ENCODE assay signal across 1 cellular context in genomic region chr4:148261861-148262260, GRCh38.
TF ChIP-seq lines count a peak whose summit lies in the region.

No MANE protein-coding gene starts in this region.

TF ChIP-seq in IMR-90, 13 proteins besides CTCF, POLR2A, EP300 and RAD21 (continued from another document):
- TF ChIP-seq BHLHE40 (IDR thresholded peaks at IDR 0.05; ENCODE audit: low read depth, low read length) (no peak), RCOR1 (IDR thresholded peaks at IDR 0.05; ENCODE audit: insufficient replicate concordance, low read length) (no peak), MAFK (IDR thresholded peaks at IDR 0.05; ENCODE audit: low read depth, low read length) (no peak), SMC3 (IDR thresholded peaks at IDR 0.05; ENCODE audit: low read depth, low read length) (no peak), MXI1 (IDR thresholded peaks at IDR 0.05; ENCODE audit: borderline replicate concordance, low read depth, low read length) (no peak), NFE2L2 (IDR thresholded peaks at IDR 0.05; ENCODE audit: low read depth, low read length) (no peak), CEBPB (IDR thresholded peaks at IDR 0.05; ENCODE audit: low read depth, low read length) (no peak), MAZ (IDR thresholded peaks at IDR 0.05; ENCODE audit: borderline replicate concordance, low read depth, low read length) (no peak), CHD1 (IDR thresholded peaks at IDR 0.05; ENCODE audit: low read depth, low read length) (no peak)
